9 cellular contexts compared by ENCODE assay signal in genomic region chr15:89091667-89092220, GRCh38. TPM values are rescaled to one million over a fixed set of nuclear protein-coding genes. Genes with fewer than 3 reads are reported as not detected.
A peak's percentile ranks its signal among the peaks of the same experiment; 100 is the strongest.
DNase-seq lines count a peak whose midpoint lies in the region; ATAC-seq and TF ChIP-seq lines count a peak whose summit lies in the region.
"Had no signal": no experiment of that assay in that cellular context is flagged by ENCODE, and none has a peak within 500 bp of the region (broad histone marks: within the 10 kb centered on the region; RNA-seq: fewer than 3 reads in every experiment).

No MANE protein-coding gene starts in this region.

- no peak for TF ChIP-seq POLR2A in IMR-90 (IDR thresholded peaks at IDR 0.05; ENCODE audit: low read depth, low read length)

- H4K8ac ChIP-seq in IMR-90 (ENCODE audit: low read depth in 2 of 2, low read length in 2 of 2) = peak overlapping the region; percentile 1 to 52; a peak in 3 of 4 replicates

- H4K20me1 ChIP-seq in IMR-90 (ENCODE audit: insufficient read depth, low read length) (no peaks in the 10 kb centered on the region), mammary epithelial cell (ENCODE audit: insufficient read depth, low read length) (no peaks in the 10 kb centered on the region)

- peaks cover 20 to 74% of the 10 kb centered on the region in 2 experiments for H3K79me1 ChIP-seq in IMR-90 (ENCODE audit: low read depth in 1 of 2, low read length in 2 of 2)

- H2AFZ ChIP-seq in ACC112 (ENCODE audit: low read length, unreplicated experiment) (peak overlapping the region; percentile 67), IMR-90 (replicated peaks; ENCODE audit: low read length, poor library complexity) (no peak overlapping the region), mammary epithelial cell (ENCODE audit: low read depth, low read length) (no peak overlapping the region)

- DNase-seq in IMR-90 (no peak), mammary epithelial cell (no peak), cerebellar cortex (ENCODE audit: low spot score) (no peak)
- no peak for DNase-seq in effector memory CD8-positive, alpha-beta T cell
- no peak for DNase-seq in activated T-cell treated with anti-CD3 and anti-CD28 coated beads, Interleukin-2, amount 50 U/mL, for 4 hours
- DNase-seq: EL had no signal

- POLR2A ChIA-PET in IMR-90 (lab: Charles Lee; ENCODE audit: unreplicated experiment) = no interaction called here

- no peaks in the 10 kb centered on the region for H3K27me3 Mint-ChIP-seq in nephron (ENCODE audit: low read depth)
- H3K27me3 Mint-ChIP-seq in effector memory CD8-positive, alpha-beta T cell = no peaks in the 10 kb centered on the region
- no peaks in the 10 kb centered on the region for H3K27me3 Mint-ChIP-seq in activated T-cell treated with anti-CD3 and anti-CD28 coated beads, Interleukin-2, amount 50 U/mL, for 4 hours (ENCODE audit: low read depth)

- H3K27me3 ChIP-seq in ACC112 (ENCODE audit: insufficient read depth, low read length) (no peaks in the 10 kb centered on the region), IMR-90 (ENCODE audit: control insufficient read depth, insufficient read depth, low read length) (no peaks in the 10 kb centered on the region), mammary epithelial cell (ENCODE audit: insufficient read depth, low read length) (no peaks in the 10 kb centered on the region)

- peak overlapping the region; percentile 87 for H3K4me3 ChIP-seq in ACC112 (ENCODE audit: low read depth, low read length)
- no peak overlapping the region for H3K4me3 ChIP-seq in IMR-90 (ENCODE audit: insufficient read depth, low read depth, low read length)
- H3K4me3 ChIP-seq in mammary epithelial cell (replicated peaks in 1 of 3; ENCODE audit: insufficient read depth in 1 of 3, low read depth in 2 of 3, low read length in 3 of 3) = no peak overlapping the region

- H3K23ac ChIP-seq in IMR-90 (ENCODE audit: low read depth, low read length) = peak overlapping the region; percentile 89

- WGBS in IMR-90 (ENCODE audit: extremely low coverage in 2 of 2, insufficient read length in 1 of 2), 2 experiments = no CpG with 5 or more reads among the region's 1 CpG
- WGBS in mammary epithelial cell (ENCODE audit: low coverage, missing lambda C conversion rate) = 94% methylated on average over 1 of the region's 1 CpG

- peaks cover 5% of the 10 kb centered on the region for H3K36me3 Mint-ChIP-seq in nephron (ENCODE audit: low read depth)
- H3K36me3 Mint-ChIP-seq in effector memory CD8-positive, alpha-beta T cell (ENCODE audit: insufficient read depth) = peaks cover 5% of the 10 kb centered on the region
- peaks cover 15% of the 10 kb centered on the region for H3K36me3 Mint-ChIP-seq in activated T-cell treated with anti-CD3 and anti-CD28 coated beads, Interleukin-2, amount 50 U/mL, for 4 hours (ENCODE audit: insufficient read depth)

- H2BK20ac ChIP-seq in IMR-90 (ENCODE audit: low read depth, low read length) = peak overlapping the region; percentile 30; the same call in 1 of the 2 replicates

- no peak for TF ChIP-seq RAD21 in IMR-90 (IDR thresholded peaks at IDR 0.05; ENCODE audit: low read length)

- no peaks in the 10 kb centered on the region for H3K9me3 ChIP-seq in IMR-90 (ENCODE audit: control insufficient read depth, insufficient read depth, low read length)
- H3K9me3 ChIP-seq in mammary epithelial cell (replicated peaks; ENCODE audit: insufficient read depth, low read length) = no peaks in the 10 kb centered on the region

- no peak for ATAC-seq in IMR-90 (ENCODE audit: low read depth)
- no peak for ATAC-seq in effector memory CD8-positive, alpha-beta T cell (replicated peaks)
- ATAC-seq in GM21390 (IDR thresholded peaks at IDR 0.05; ENCODE audit: unreplicated experiment) = no peak
- no peak for ATAC-seq in activated T-cell treated with anti-CD3 and anti-CD28 coated beads, Interleukin-2, amount 50 U/mL, for 4 hours

- no peak overlapping the region for H3K56ac ChIP-seq in IMR-90 (ENCODE audit: extremely low read depth, insufficient read depth, low read length)

- peak overlapping the region; percentile 9 for H2BK5ac ChIP-seq in IMR-90 (ENCODE audit: low read depth, low read length, poor library complexity, severe bottlenecking)

- H3K4me2 ChIP-seq in IMR-90 (ENCODE audit: low read depth, low read length) (peak overlapping the region; percentile 80), mammary epithelial cell (ENCODE audit: insufficient read depth, low read depth, low read length) (no peak overlapping the region)

- H3K4ac ChIP-seq in IMR-90 (ENCODE audit: low read depth, low read length) = peak overlapping the region; percentile 42; the same call in 1 of the 2 replicates

- peak overlapping the region; percentile 81 for H3K27ac ChIP-seq in ACC112 (ENCODE audit: low read depth, low read length)
- H3K27ac ChIP-seq in IMR-90 (ENCODE audit: insufficient read depth, low read length) = peak overlapping the region; percentile 59; the same call in 1 of the 2 replicates
- H3K27ac ChIP-seq in mammary epithelial cell (ENCODE audit: insufficient read depth, low read depth, low read length) = no peak overlapping the region

- CTCF ChIA-PET in IMR-90 (lab: Yijun Ruan, JAX) (interaction anchor here (0.7 to 1.9 kb wide), 2 partner anchors 10 to 37 kb away, joined by 3 to 6 read pairs; no protein-coding TSS in a partner anchor), mammary epithelial cell (lab: Charles Lee; ENCODE audit: low non-redundant PET) (interaction anchor here (0.9 kb wide), 1 partner anchor 38 kb away, joined by 5 read pairs; no protein-coding TSS in a partner anchor)

- peak overlapping the region in 2 of 3 experiments; percentile 36 to 54 for H3K4me3 Mint-ChIP-seq in nephron
- no peak overlapping the region for H3K4me3 Mint-ChIP-seq in effector memory CD8-positive, alpha-beta T cell
- H3K4me3 Mint-ChIP-seq in activated T-cell treated with anti-CD3 and anti-CD28 coated beads, Interleukin-2, amount 50 U/mL, for 4 hours = no peak overlapping the region

- in situ Hi-C loops in IMR-90 (cut with MboI; ENCODE audit: low sequenced_read_pairs) (no loop called here), mammary epithelial cell (cut with MboI; ENCODE audit: low sequenced_read_pairs in 2 of 2) (no loop called here)

- BruUV-seq in IMR-90 (replicated peaks; lab: Mats Ljungman, UMichigan) (no TSS peak), mammary epithelial cell (replicated peaks; lab: Mats Ljungman, UMichigan) (TSS peak; percentile 6)

- TF ChIP-seq CTCF in IMR-90 (conservative IDR thresholded peaks at IDR 0.05; ENCODE audit: low read depth, low read length) (no peak), mammary epithelial cell (conservative IDR thresholded peaks at IDR 0.05 in 1 of 2, IDR thresholded peaks at IDR 0.05 in 1 of 2; ENCODE audit: extremely low read depth in 1 of 2, insufficient read depth in 1 of 2, low read depth in 1 of 2, low read length in 2 of 2) (no peak), nephron (IDR thresholded peaks at IDR 0.05; ENCODE audit: unreplicated experiment in 3 of 3) (no peak)

- 0 out of 2 replicates have a peak overlapping the region, but pooled peaks have one; percentile 1 for H3K14ac ChIP-seq in IMR-90 (replicated peaks; ENCODE audit: low read depth, low read length)

- peaks cover 48% of the 10 kb centered on the region for H3K4me1 ChIP-seq in ACC112 (ENCODE audit: control insufficient read depth, insufficient read depth, low read length, unreplicated experiment)
- H3K4me1 ChIP-seq in IMR-90 (ENCODE audit: control insufficient read depth, insufficient read depth, low read length) = peaks cover 19% of the 10 kb centered on the region
- peaks cover 25% of the 10 kb centered on the region for H3K4me1 ChIP-seq in mammary epithelial cell (ENCODE audit: insufficient read depth, low read length)

- H3K9ac ChIP-seq in IMR-90 (ENCODE audit: low read depth, low read length) (no peak overlapping the region; the same call in 1 of the 2 replicates), mammary epithelial cell (ENCODE audit: insufficient read depth, low read length) (no peak overlapping the region)

- intact Hi-C loops in IMR-90 (cut with micrococcal nuclease) = no loop called here
- intact Hi-C loops in mammary epithelial cell (cut with micrococcal nuclease) = no loop called here

- H4K91ac ChIP-seq in IMR-90 (ENCODE audit: insufficient read depth, low read depth, low read length) = no peak overlapping the region

- peaks cover 13% of the 10 kb centered on the region for H3K9me1 ChIP-seq in IMR-90 (ENCODE audit: insufficient read depth, low read length)

- H2BK15ac ChIP-seq in IMR-90 (ENCODE audit: low read depth, low read length) = peak overlapping the region; percentile 60; the same call in 1 of the 3 replicates

- dilution Hi-C loops in IMR-90 (cut with HindIII; ENCODE audit: low sequenced_read_pairs, unreplicated experiment) = no loop called here
- dilution Hi-C loops in mammary epithelial cell (cut with HindIII; ENCODE audit: low sequenced_read_pairs) = no loop called here

- H3K9me3 Mint-ChIP-seq in nephron = no peaks in the 10 kb centered on the region
- H3K9me3 Mint-ChIP-seq in effector memory CD8-positive, alpha-beta T cell = no peaks in the 10 kb centered on the region
- no peaks in the 10 kb centered on the region for H3K9me3 Mint-ChIP-seq in activated T-cell treated with anti-CD3 and anti-CD28 coated beads, Interleukin-2, amount 50 U/mL, for 4 hours

- H3K36me3 ChIP-seq in ACC112 (ENCODE audit: insufficient read depth, low read length) (no peaks in the 10 kb centered on the region), IMR-90 (ENCODE audit: control insufficient read depth, insufficient read depth, low read length) (peaks cover 2% of the 10 kb centered on the region; the same call in 1 of the 2 replicates), mammary epithelial cell (ENCODE audit: insufficient read depth, low read length) (no peaks in the 10 kb centered on the region)

- H2AK5ac ChIP-seq in IMR-90 (ENCODE audit: low read depth, low read length) = 0 out of 2 replicates have a peak overlapping the region, but pooled peaks have one; percentile 60

- H3K79me2 ChIP-seq in ACC112 (ENCODE audit: control insufficient read depth, insufficient read depth, low read length, unreplicated experiment) (peaks cover 68% of the 10 kb centered on the region), mammary epithelial cell (ENCODE audit: insufficient read depth, low read length) (peaks cover 66% of the 10 kb centered on the region)

- H2AK9ac ChIP-seq in IMR-90 (replicated peaks; ENCODE audit: low read depth, low read length, poor library complexity) = no peak overlapping the region

- H3K4me1 Mint-ChIP-seq in nephron = peaks cover 59% of the 10 kb centered on the region
- peaks cover 33 to 42% of the 10 kb centered on the region in 2 donors for H3K4me1 Mint-ChIP-seq in effector memory CD8-positive, alpha-beta T cell (ENCODE audit: low read depth in 2 of 2)
- peaks cover 49% of the 10 kb centered on the region for H3K4me1 Mint-ChIP-seq in activated T-cell treated with anti-CD3 and anti-CD28 coated beads, Interleukin-2, amount 50 U/mL, for 4 hours (ENCODE audit: low read depth)

- H4K5ac ChIP-seq in IMR-90 (ENCODE audit: low read depth, low read length) = peak overlapping the region; percentile 59; the same call in 1 of the 2 replicates

- H3K18ac ChIP-seq in IMR-90 (ENCODE audit: low read depth, low read length) = no peak overlapping the region; the same call in 1 of the 2 replicates

- H2BK120ac ChIP-seq in IMR-90 (ENCODE audit: low read depth, low read length) = peak overlapping the region; percentile 46; the same call in 1 of the 2 replicates

- H3K27ac Mint-ChIP-seq in nephron = peak overlapping the region; percentile 28 to 61 (median 44)
- peak overlapping the region in 1 of 2 donors; percentile 83 for H3K27ac Mint-ChIP-seq in effector memory CD8-positive, alpha-beta T cell

RNA-seq across cellular contexts. Expression of gene ABHD2, which starts 3.5 kb away (rescaled TPM):
- total RNA-seq in IMR-90 (2012; rRNA removed) (56.9 and 62.9 TPM in 2 replicates), mammary epithelial cell (10 to 100 TPM; 35.3 to 47.4 TPM)
- polyA plus RNA-seq in IMR-90 (2012; rRNA removed) (29.4 and 31.2 TPM in 2 replicates), mammary epithelial cell (29.6 TPM)
- 5.6 and 10.7 TPM in 2 replicates for polyA plus RNA-seq in IMR-90 (2012; cell fraction: cytosol; rRNA removed)
- polyA plus RNA-seq in IMR-90 (2012; cell fraction: nucleus; rRNA removed; ENCODE audit: low replicate concordance) = 13.8 and 16.1 TPM in 2 replicates
- 207 TPM for polyA minus RNA-seq in mammary epithelial cell
- 10 to 100 TPM; 48.9 to 72.6 (median 64.1) TPM for total RNA-seq in activated T-cell treated with anti-CD3 and anti-CD28 coated beads, Interleukin-2, amount 50 U/mL, for 4 hours

Comparison
In these comparisons a context has a peak if more than half of its experiments do, and no peak if none do; other contexts are left out.
1. H3K4me3 Mint-ChIP-seq: peak in nephron (2 of 3); none in effector memory CD8-positive, alpha-beta T cell (0 of 2) and activated T-cell treated with anti-CD3 and anti-CD28 coated beads, Interleukin-2, amount 50 U/mL, for 4 hours (single experiment).